ENCODE assay signal across 19 cellular contexts in the genomic region with DNA sequence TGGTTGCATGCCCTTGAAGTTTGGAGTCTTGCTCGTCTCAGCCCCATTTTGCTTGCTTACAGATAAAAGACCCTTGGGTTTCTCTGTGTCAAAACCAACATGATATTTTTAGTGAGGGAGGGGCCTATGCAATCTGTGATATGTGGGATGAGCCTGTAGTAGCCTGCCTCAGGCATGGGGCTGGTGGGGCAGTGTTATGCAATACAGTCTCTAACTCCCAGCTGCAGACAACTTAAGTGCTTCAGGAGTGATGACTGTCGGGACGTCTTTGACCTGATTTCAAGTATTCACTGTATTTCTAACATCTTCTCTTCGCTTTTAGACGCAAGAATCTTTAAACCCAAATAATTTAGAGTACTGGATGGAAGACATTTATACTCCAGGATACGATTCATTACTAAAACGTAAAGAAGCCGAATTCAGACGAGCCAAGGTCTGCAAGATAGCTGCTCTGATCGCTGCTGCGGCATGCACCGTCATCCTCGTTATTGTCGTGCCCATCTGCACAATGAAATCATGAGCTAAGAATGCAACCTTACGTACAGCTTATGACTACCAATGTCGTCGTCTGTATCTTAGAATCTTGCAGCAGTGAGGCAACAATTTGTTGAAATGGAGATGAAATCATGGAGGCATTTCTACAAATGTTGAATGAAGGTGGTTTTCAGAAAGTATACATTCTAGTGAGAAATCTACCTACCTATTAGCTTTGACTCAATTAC. TPM values are rescaled to one million over a fixed set of nuclear protein-coding genes. Genes with fewer than 3 reads are reported as not detected.
DNase-seq lines count a peak whose midpoint lies in the region; ATAC-seq, FAIRE-seq and TF ChIP-seq lines count a peak whose summit lies in the region.
"Had no signal": no experiment of that assay in that cellular context is flagged by ENCODE, and none has a peak within 500 bp of the region (broad histone marks: within the 10 kb centered on the region; RNA-seq: fewer than 3 reads in every experiment).

No MANE protein-coding gene starts in this region.

- no peak for TF ChIP-seq CTCF in K562 (IDR thresholded peaks at IDR 0.05 in 2 of 3, conservative IDR thresholded peaks at IDR 0.05 in 1 of 3; ENCODE audit: insufficient read depth in 2 of 3, low read depth in 1 of 3, low read length in 3 of 3)
- TF ChIP-seq CTCF in fibroblast of pulmonary artery (IDR thresholded peaks at IDR 0.05; ENCODE audit: low read length, missing control alignments) = no peak
- no peak for TF ChIP-seq CTCF in type B pancreatic cell (conservative IDR thresholded peaks at IDR 0.05)

- no peak overlapping the region for H4K8ac ChIP-seq in mesendoderm (ENCODE audit: low read depth, low read length)

- H3K4me2 ChIP-seq in K562 (ENCODE audit: insufficient read depth, low read length) (no peak overlapping the region), mesendoderm (ENCODE audit: low read length) (no peak overlapping the region)

- H2AFZ ChIP-seq in K562 (ENCODE audit: low read depth, low read length) = 0 out of 2 replicates have a peak overlapping the region, but pooled peaks have one; percentile 42

- no TSS peak for BruUV-seq in K562 (replicated peaks; lab: Mats Ljungman, UMichigan)

- H3K27ac ChIP-seq in K562 (ENCODE audit: extremely low read depth, low read depth, low read length) = no peak overlapping the region
- H3K27ac ChIP-seq in mesendoderm (ENCODE audit: low read depth, low read length) = no peak overlapping the region

- H3K79me2 ChIP-seq in K562 (ENCODE audit: control insufficient read depth, insufficient read depth, low read length) (no peaks in the 10 kb centered on the region), mesendoderm (ENCODE audit: control insufficient read depth, insufficient read depth, low read length) (no peaks in the 10 kb centered on the region)

- DNase-seq in AG08395 (ENCODE audit: low spot score) (peak; percentile 15), MV-4-11 (lab: John Stamatoyannopoulos, UW) (peak; percentile 60), K562 (ENCODE audit: extremely low read depth in 1 of 4, low spot score in 3 of 4) (no peak), fibroblast of pulmonary artery (ENCODE audit: low read depth) (peak; percentile 40), type B pancreatic cell (ENCODE audit: extremely low spot score, unreplicated experiment) (no peak), mesendoderm (no peak), epidermal melanocyte (ENCODE audit: insufficient read length, low spot score) (no peak), Kasumi-1 (lab: John Stamatoyannopoulos, UW) (no peak)
- DNase-seq: 8988T; C1 segment of cervical spinal cord; Calu3; CD4-positive, alpha-beta T cell; DMS79 treated with DMSO at 0.1 percent for 48 hours; EL; H7; IMR-90 had no signal

- H2BK15ac ChIP-seq in mesendoderm (replicated peaks; ENCODE audit: low read depth) = no peak overlapping the region

- POLR2A ChIA-PET in K562 (lab: Yijun Ruan, JAX) = no interaction called here

- FAIRE-seq in K562 (lab: Jason Lieb, UNC) = no peak
- FAIRE-seq: G401.6, GM12891 had no signal

- no peak overlapping the region for H3K56ac ChIP-seq in mesendoderm (ENCODE audit: low read length)

- TF ChIP-seq EP300 in K562 (IDR thresholded peaks at IDR 0.05; ENCODE audit: low read length) = no peak

- WGBS in K562 (ENCODE audit: insufficient coverage, low coverage, missing lambda C conversion rate) = 3% methylated on average over 17 of the region's 17 CpGs
- WGBS in mesendoderm (ENCODE audit: extremely low coverage, insufficient coverage, low lambda C conversion rate) = no CpG with 5 or more reads among the region's 17 CpGs

- ATAC-seq in K562 = no peak

- H3K79me1 ChIP-seq in mesendoderm (ENCODE audit: low read length) = no peaks in the 10 kb centered on the region

- H3K36me3 ChIP-seq in K562 (ENCODE audit: control insufficient read depth, insufficient read depth, low read length) = no peaks in the 10 kb centered on the region
- H3K36me3 ChIP-seq in mesendoderm (ENCODE audit: control insufficient read depth, insufficient read depth, low read length) = no peaks in the 10 kb centered on the region

- H3K4me3 Mint-ChIP-seq in type B pancreatic cell = no peak overlapping the region
- H3K4me3 Mint-ChIP-seq: B cell; CD4-positive, alpha-beta T cell had no signal

- no peak for TF ChIP-seq RAD21 in K562 (CRISPR knock-in tag; conservative IDR thresholded peaks at IDR 0.05 in 1 of 2, IDR thresholded peaks at IDR 0.05 in 1 of 2)

- H3K27me3 Mint-ChIP-seq in type B pancreatic cell = no peaks in the 10 kb centered on the region
- H3K27me3 Mint-ChIP-seq: B cell; CD4-positive, alpha-beta T cell had no signal

- H3K4me1 ChIP-seq in K562 (replicated peaks in 1 of 2; ENCODE audit: control insufficient read depth in 2 of 2, insufficient read depth in 2 of 2, low read length in 2 of 2) = no peaks in the 10 kb centered on the region
- no peaks in the 10 kb centered on the region for H3K4me1 ChIP-seq in mesendoderm (ENCODE audit: control insufficient read depth, low read depth, low read length)

- H3K9me3 ChIP-seq in K562 (replicated peaks; ENCODE audit: control insufficient read depth, insufficient read depth, low read depth, low read length) = no peaks in the 10 kb centered on the region

- intact Hi-C loops in K562 (cut with micrococcal nuclease) = no loop called here

- H3K4me3 ChIP-seq in K562 = no peak overlapping the region
- no peak overlapping the region for H3K4me3 ChIP-seq in fibroblast of pulmonary artery (replicated peaks; ENCODE audit: low read depth, low read length)
- H3K4me3 ChIP-seq in mesendoderm (ENCODE audit: low read length) = no peak overlapping the region

- H3K4ac ChIP-seq in mesendoderm (ENCODE audit: low read depth, low read length) = no peak overlapping the region

- no peaks in the 10 kb centered on the region for H4K20me1 ChIP-seq in K562 (replicated peaks; ENCODE audit: control insufficient read depth, insufficient read depth, low read length)

- H3K9me3 Mint-ChIP-seq in type B pancreatic cell = no peaks in the 10 kb centered on the region
- H3K9me3 Mint-ChIP-seq: CD4-positive, alpha-beta T cell had no signal

- no peak overlapping the region for H3K9ac ChIP-seq in K562 (ENCODE audit: insufficient read depth in 1 of 2, low read depth in 2 of 2, low read length in 2 of 2)
- H3K9ac ChIP-seq in mesendoderm (ENCODE audit: low read length) = no peak overlapping the region

- peaks cover 3% of the 10 kb centered on the region for H3K36me3 Mint-ChIP-seq in type B pancreatic cell

- no peak overlapping the region for H3K23ac ChIP-seq in mesendoderm (ENCODE audit: low read length)

- H3K4me1 Mint-ChIP-seq in type B pancreatic cell (ENCODE audit: unreplicated experiment) = no peaks in the 10 kb centered on the region
- H3K4me1 Mint-ChIP-seq: B cell had no signal

- no peaks in the 10 kb centered on the region for H3K9me1 ChIP-seq in K562 (ENCODE audit: control insufficient read depth, insufficient read depth, low read length)

- no peak overlapping the region for H2BK5ac ChIP-seq in mesendoderm (ENCODE audit: low read length)

- no peak for TF ChIP-seq POLR2A in K562 (conservative IDR thresholded peaks at IDR 0.05)

- CTCF ChIA-PET in K562 (lab: Yijun Ruan, JAX; ENCODE audit: low intra/inter-chr PET ratio) = no interaction called here

- in situ Hi-C loops in K562 (cut with MboI) = no loop called here

- no peak overlapping the region for H3K18ac ChIP-seq in mesendoderm (ENCODE audit: low read length)

- peaks cover 3 to 11% of the 10 kb centered on the region in 2 experiments for H3K27me3 ChIP-seq in K562 (ENCODE audit: control insufficient read depth in 2 of 2, insufficient read depth in 2 of 2, low read length in 2 of 2)
- no peaks in the 10 kb centered on the region for H3K27me3 ChIP-seq in mesendoderm (ENCODE audit: insufficient read depth, low read length, poor library complexity)

- no peak overlapping the region for H4K5ac ChIP-seq in mesendoderm (ENCODE audit: low read length)

- no peak overlapping the region for H2BK120ac ChIP-seq in mesendoderm (ENCODE audit: low read depth, low read length)

- no peak overlapping the region for H3K27ac Mint-ChIP-seq in type B pancreatic cell
- H3K27ac Mint-ChIP-seq: B cell; CD4-positive, alpha-beta T cell had no signal

- no peak overlapping the region for H2AK5ac ChIP-seq in mesendoderm (ENCODE audit: low read length)

TF ChIP-seq in K562, 482 proteins besides CTCF, POLR2A, EP300 and RAD21 (continues in another document):
- TF ChIP-seq CEBPB (tag; IDR thresholded peaks at IDR 0.05) (peak; percentile 50; the same call in 1 of the 2 replicates), DIDO1 (tag; IDR thresholded peaks at IDR 0.05; ENCODE audit: low read depth) (no peak)

RNA-seq across cellular contexts. Expression of a gene that starts 35.9 kb away (rescaled TPM):
- 1.2 and 1.8 TPM in 2 replicates for total RNA-seq in K562 (2011; cell fraction: chromatin; rRNA removed; ENCODE audit: low replicate concordance)
- total RNA-seq in K562 (2011; cell fraction: nucleolus; rRNA removed) = 0.33 and 0.66 TPM in 2 replicates
- 0.88 and 1.3 TPM in 2 replicates for total RNA-seq in K562 (2011; cell fraction: nucleoplasm; rRNA removed)
- 0.50 and 0.65 TPM in 2 replicates for total RNA-seq in K562 (2014; rRNA removed)
- total RNA-seq in K562 (2014; rRNA removed; fragmentation: Illumina TruSeq; extraction: Trizol) = 0.77 and 0.80 TPM in 2 replicates
- 1.2 and 1.3 TPM in 2 replicates for total RNA-seq in K562 (2015; rRNA removed; fragmentation: Illumina TruSeq; extraction: Trizol)
- total RNA-seq in K562 (2021) = 0.72 and 0.89 TPM in 2 replicates
- 0.25 and 0.47 TPM in 2 replicates for polyA plus RNA-seq in K562 (2011; rRNA removed)
- polyA plus RNA-seq in K562 (2011; cell fraction: cytosol; rRNA removed) = 0.19 and 0.27 TPM in 2 replicates
- polyA plus RNA-seq in K562 (2011; cell fraction: nucleus; rRNA removed) = 1.2 and 1.7 TPM in 2 replicates
- polyA plus RNA-seq in K562 (2012) = 0.52 and 1.1 TPM in 2 replicates
- 0.60 and 1.2 TPM in 2 replicates for polyA plus RNA-seq in K562 (2014; fragmentation: Illumina TruSeq; extraction: Trizol)
- polyA plus RNA-seq in K562 (2014; fragmentation: Nextera tagmentation; extraction: Ambion mirVana) = under 1 TPM; 0.21 to 0.31 TPM
- polyA plus RNA-seq in K562 (2014; rRNA removed) = 0.49 and 0.52 TPM in 2 replicates
- polyA minus RNA-seq in K562 (2011; rRNA and poly(A)+ RNA removed) = 0.91 and 1.7 TPM in 2 replicates
- polyA minus RNA-seq in K562 (2011; cell fraction: cytosol; rRNA and poly(A)+ RNA removed) = 0.48 and 0.64 TPM in 2 replicates
- polyA minus RNA-seq in K562 (2011; cell fraction: nucleus; rRNA and poly(A)+ RNA removed) = 0.27 and 1.00 TPM in 2 replicates
- total RNA-seq in type B pancreatic cell (ENCODE audit: low replicate concordance) = 1.1 and 3.0 TPM in 2 replicates
- 0.28 TPM for polyA plus RNA-seq in mesendoderm (2013, experiment 1 of 2)
- polyA plus RNA-seq in mesendoderm (2013, experiment 2 of 2) = 0.25 TPM

Comparison
In these comparisons a context has a peak if more than half of its experiments do, and no peak if none do; other contexts are left out.
1. DNase-seq: peak in AG08395 (single experiment), MV-4-11 (single experiment) and fibroblast of pulmonary artery (single experiment); none in K562 (0 of 4), type B pancreatic cell (single experiment), mesendoderm (single experiment), epidermal melanocyte (single experiment) and Kasumi-1 (0 of 2).